In the genomic region with DNA sequence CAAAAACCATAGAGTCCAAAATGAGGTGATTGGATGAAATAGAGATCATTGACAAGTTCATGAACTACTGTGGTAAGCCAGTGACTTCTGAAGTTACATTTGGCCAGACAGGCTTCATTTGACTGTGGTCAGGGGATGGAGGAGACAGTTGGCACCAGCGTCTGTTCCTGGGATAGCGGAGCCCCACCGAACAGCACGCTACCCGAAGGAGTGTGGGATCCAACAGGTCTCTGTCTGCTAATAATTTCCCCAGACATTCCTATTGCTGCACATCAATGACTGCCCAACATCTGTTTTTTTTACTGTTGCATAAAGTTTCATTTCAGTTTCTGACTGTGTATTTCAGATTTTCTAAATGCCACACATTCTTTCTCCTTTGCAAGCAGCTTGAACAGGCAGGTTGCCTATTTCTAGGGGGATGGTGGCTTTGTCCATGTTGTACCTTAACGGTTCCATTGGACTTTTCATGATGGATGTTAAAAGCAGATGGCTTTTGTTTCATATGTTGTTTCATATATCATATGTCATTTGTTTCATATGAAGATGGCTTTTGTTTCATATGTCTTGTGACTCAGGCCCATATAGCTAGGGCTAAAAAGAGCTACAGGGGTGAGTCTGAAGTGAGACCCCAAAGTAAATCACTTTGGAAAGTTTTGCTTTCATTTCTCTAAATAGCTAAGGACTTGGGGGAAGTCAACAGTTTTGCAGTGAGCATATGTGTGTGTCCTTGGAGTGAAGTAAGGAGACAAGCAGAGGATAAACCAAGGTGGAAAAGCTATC, we compare ENCODE assay signal across 8 cellular contexts.
DNase-seq lines count a peak whose midpoint lies in the region; ATAC-seq and TF ChIP-seq lines count a peak whose summit lies in the region.

No MANE protein-coding gene starts in this region.

- H3K27me3 Mint-ChIP-seq in activated CD8-positive, alpha-beta T cell treated with anti-CD3 and anti-CD28 coated beads for 36 hours: no peaks in the 10 kb centered on the region
- peaks cover 5% of the 10 kb centered on the region for H3K27me3 Mint-ChIP-seq in neural progenitor cell (ENCODE audit: insufficient read depth, low read depth)

- no peak overlapping the region for H3K27ac ChIP-seq in neural progenitor cell

- DNase-seq in astrocyte of the hippocampus (ENCODE audit: low read depth, low spot score) (peak; percentile 78), skeletal muscle cell (ENCODE audit: low read depth) (peak; percentile 31), Ammon's horn (ENCODE audit: low spot score) (no peak), NCI-H187 (lab: John Stamatoyannopoulos, UW) (no peak), neural progenitor cell (ENCODE audit: low spot score) (no peak)
- DNase-seq in activated CD8-positive, alpha-beta T cell treated with anti-CD3 and anti-CD28 coated beads for 36 hours: no peak

- peak; percentile 53 for ATAC-seq in GM18909 (IDR thresholded peaks at IDR 0.05; ENCODE audit: poor library complexity, unreplicated experiment)
- ATAC-seq in HG03103 (IDR thresholded peaks at IDR 0.05; ENCODE audit: low read depth, unreplicated experiment): peak; percentile 40
- ATAC-seq in activated CD8-positive, alpha-beta T cell treated with anti-CD3 and anti-CD28 coated beads for 36 hours: no peak

- no peaks in the 10 kb centered on the region for H3K27me3 ChIP-seq in neural progenitor cell

- H3K4me3 Mint-ChIP-seq in activated CD8-positive, alpha-beta T cell treated with anti-CD3 and anti-CD28 coated beads for 36 hours: no peak overlapping the region
- no peak overlapping the region for H3K4me3 Mint-ChIP-seq in neural progenitor cell

- H3K27ac Mint-ChIP-seq in activated CD8-positive, alpha-beta T cell treated with anti-CD3 and anti-CD28 coated beads for 36 hours: no peak overlapping the region
- H3K27ac Mint-ChIP-seq in neural progenitor cell: no peak overlapping the region

- no peaks in the 10 kb centered on the region for H3K36me3 ChIP-seq in neural progenitor cell

- H3K9me3 Mint-ChIP-seq in activated CD8-positive, alpha-beta T cell treated with anti-CD3 and anti-CD28 coated beads for 36 hours: no peaks in the 10 kb centered on the region
- H3K9me3 Mint-ChIP-seq in neural progenitor cell: peaks cover 5% of the 10 kb centered on the region

- no peaks in the 10 kb centered on the region for H3F3A ChIP-seq in neural progenitor cell (ENCODE audit: low read depth)

- CTCF ChIA-PET in activated CD8-positive, alpha-beta T cell treated with anti-CD3 and anti-CD28 coated beads for 36 hours (lab: Charles Lee): no interaction called here

- H2AFZ ChIP-seq in neural progenitor cell (replicated peaks): no peak overlapping the region

- no peak overlapping the region for H3K4me2 ChIP-seq in neural progenitor cell

- H3K4me3 ChIP-seq in skeletal muscle cell (ENCODE audit: low read depth, low read length): no peak overlapping the region
- H3K4me3 ChIP-seq in neural progenitor cell: no peak overlapping the region

- no peaks in the 10 kb centered on the region for H3K79me2 ChIP-seq in neural progenitor cell (ENCODE audit: low read depth)

- no peak for TF ChIP-seq CTCF in activated CD8-positive, alpha-beta T cell treated with anti-CD3 and anti-CD28 coated beads for 36 hours (IDR thresholded peaks at IDR 0.05)
- no peak for TF ChIP-seq CTCF in neural progenitor cell (IDR thresholded peaks at IDR 0.05)

- intact Hi-C loops in activated CD8-positive, alpha-beta T cell treated with anti-CD3 and anti-CD28 coated beads for 36 hours (cut with micrococcal nuclease): no loop called here

- POLR2A ChIA-PET in activated CD8-positive, alpha-beta T cell treated with anti-CD3 and anti-CD28 coated beads for 36 hours (lab: Charles Lee): no interaction called here

- H3K4me1 ChIP-seq in neural progenitor cell: no peaks in the 10 kb centered on the region

- no peaks in the 10 kb centered on the region for H3K36me3 Mint-ChIP-seq in activated CD8-positive, alpha-beta T cell treated with anti-CD3 and anti-CD28 coated beads for 36 hours (ENCODE audit: low read depth)
- no peaks in the 10 kb centered on the region for H3K36me3 Mint-ChIP-seq in neural progenitor cell

- H3K9me3 ChIP-seq in neural progenitor cell (ENCODE audit: low read depth): no peaks in the 10 kb centered on the region

- no peaks in the 10 kb centered on the region for H4K20me1 ChIP-seq in neural progenitor cell (ENCODE audit: low read depth)

- H3K9ac ChIP-seq in neural progenitor cell: no peak overlapping the region

- H3K4me1 Mint-ChIP-seq in activated CD8-positive, alpha-beta T cell treated with anti-CD3 and anti-CD28 coated beads for 36 hours (ENCODE audit: low read depth): peaks cover 6% of the 10 kb centered on the region
- no peaks in the 10 kb centered on the region for H3K4me1 Mint-ChIP-seq in neural progenitor cell

Comparison
In these comparisons a context has a peak if more than half of its experiments do, and no peak if none do; other contexts are left out.
1. DNase-seq: peak in astrocyte of the hippocampus (single experiment) and skeletal muscle cell (single experiment); none in activated CD8-positive, alpha-beta T cell treated with anti-CD3 and anti-CD28 coated beads for 36 hours (single experiment), Ammon's horn (single experiment), NCI-H187 (0 of 2) and neural progenitor cell (single experiment).